In genomic region chr11:66570117-66570825, GRCh38 we compare ENCODE assay signal across 1 cellular context.
A peak's percentile ranks its signal among the peaks of the same experiment; 100 is the strongest.
TF ChIP-seq lines count a peak whose summit lies in the region.

No MANE protein-coding gene starts in this region.

TF ChIP-seq in neural cell, 6 proteins besides CTCF, POLR2A, EP300 and RAD21 (continued from another document):
- TF ChIP-seq, protein P1, sequence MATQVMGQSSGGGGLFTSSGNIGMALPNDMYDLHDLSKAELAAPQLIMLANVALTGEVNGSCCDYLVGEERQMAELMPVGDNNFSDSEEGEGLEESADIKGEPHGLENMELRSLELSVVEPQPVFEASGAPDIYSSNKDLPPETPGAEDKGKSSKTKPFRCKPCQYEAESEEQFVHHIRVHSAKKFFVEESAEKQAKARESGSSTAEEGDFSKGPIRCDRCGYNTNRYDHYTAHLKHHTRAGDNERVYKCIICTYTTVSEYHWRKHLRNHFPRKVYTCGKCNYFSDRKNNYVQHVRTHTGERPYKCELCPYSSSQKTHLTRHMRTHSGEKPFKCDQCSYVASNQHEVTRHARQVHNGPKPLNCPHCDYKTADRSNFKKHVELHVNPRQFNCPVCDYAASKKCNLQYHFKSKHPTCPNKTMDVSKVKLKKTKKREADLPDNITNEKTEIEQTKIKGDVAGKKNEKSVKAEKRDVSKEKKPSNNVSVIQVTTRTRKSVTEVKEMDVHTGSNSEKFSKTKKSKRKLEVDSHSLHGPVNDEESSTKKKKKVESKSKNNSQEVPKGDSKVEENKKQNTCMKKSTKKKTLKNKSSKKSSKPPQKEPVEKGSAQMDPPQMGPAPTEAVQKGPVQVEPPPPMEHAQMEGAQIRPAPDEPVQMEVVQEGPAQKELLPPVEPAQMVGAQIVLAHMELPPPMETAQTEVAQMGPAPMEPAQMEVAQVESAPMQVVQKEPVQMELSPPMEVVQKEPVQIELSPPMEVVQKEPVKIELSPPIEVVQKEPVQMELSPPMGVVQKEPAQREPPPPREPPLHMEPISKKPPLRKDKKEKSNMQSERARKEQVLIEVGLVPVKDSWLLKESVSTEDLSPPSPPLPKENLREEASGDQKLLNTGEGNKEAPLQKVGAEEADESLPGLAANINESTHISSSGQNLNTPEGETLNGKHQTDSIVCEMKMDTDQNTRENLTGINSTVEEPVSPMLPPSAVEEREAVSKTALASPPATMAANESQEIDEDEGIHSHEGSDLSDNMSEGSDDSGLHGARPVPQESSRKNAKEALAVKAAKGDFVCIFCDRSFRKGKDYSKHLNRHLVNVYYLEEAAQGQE (IDR thresholded peaks at IDR 0.05; ENCODE audit: borderline replicate concordance), result peak; percentile 92
- TF ChIP-seq SMC3 (conservative IDR thresholded peaks at IDR 0.05; ENCODE audit: poor library complexity), result peak; percentile 16
